Comparison of ENCODE assay signal across 8 cellular contexts in the genomic region with DNA sequence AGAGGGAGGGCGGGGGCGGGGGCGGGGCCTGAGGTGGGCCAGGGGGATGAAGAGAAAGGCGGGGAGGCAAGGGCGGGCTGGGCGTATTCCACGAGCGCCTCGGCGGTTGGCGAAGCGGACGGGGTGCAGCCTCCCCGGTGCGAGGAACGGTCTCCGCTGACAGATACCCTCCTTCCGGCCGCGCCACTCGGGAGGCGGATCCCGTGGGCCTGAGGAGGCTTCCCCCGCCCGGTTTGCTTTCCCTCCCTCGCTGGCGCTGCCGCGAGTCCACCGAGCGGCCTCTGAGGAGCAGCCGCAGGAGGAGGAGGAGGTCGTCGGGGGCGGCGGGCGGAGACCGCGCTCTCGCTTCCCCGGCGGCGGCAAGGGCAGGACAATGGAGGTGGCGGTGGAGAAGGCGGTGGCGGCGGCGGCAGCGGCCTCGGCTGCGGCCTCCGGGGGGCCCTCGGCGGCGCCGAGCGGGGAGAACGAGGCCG. TPM values are rescaled to one million over a fixed set of nuclear protein-coding genes. Genes with fewer than 3 reads are reported as not detected.
A peak's percentile ranks its signal among the peaks of the same experiment; 100 is the strongest.
DNase-seq lines count a peak whose midpoint lies in the region; ATAC-seq lines count a peak whose summit lies in the region.

Gene TRIM24, plus strand, starts transcription at position 84 of the 473 bp plus-strand sequence. Its CDS starts 290 bp downstream, at position 374.

- peak; percentile 96 for DNase-seq in stimulated activated CD4-positive, alpha-beta T cell treated with anti-CD3 and anti-CD28 coated beads, Interleukin-15, amount 100 ng/mL, for 24 hours
- DNase-seq in stimulated activated CD4-positive, alpha-beta T cell treated with anti-CD3 and anti-CD28 coated beads, Interleukin-12 subunit alpha, Interleukin-12 subunit beta, amount 100 ng/mL, for 4 hours = no peak
- DNase-seq in NCI-H460 (ENCODE audit: extremely low read depth, low read depth) = no peak
- DNase-seq in stimulated activated CD8-positive, alpha-beta memory T cell treated with anti-CD3 and anti-CD28 coated beads, Interleukin-4, amount 100 ng/mL, for 24 hours (ENCODE audit: low read depth) = peak; percentile 90
- no peak for DNase-seq in stimulated activated naive CD4-positive, alpha-beta T cell (lab: John Stamatoyannopoulos, UW)

- H3K4me1 ChIP-seq in iPS-18a (ENCODE audit: control insufficient read depth, low read depth, low read length) = peaks cover 21% of the 10 kb centered on the region

- peaks cover 12% of the 10 kb centered on the region for H3K36me3 ChIP-seq in iPS-18a (ENCODE audit: control insufficient read depth, low read depth, low read length)

- no peaks in the 10 kb centered on the region for H3K27me3 ChIP-seq in iPS-18a (ENCODE audit: control insufficient read depth, insufficient read depth, low read length)

- peak within 1 kb of the TSS; percentile 70 for H3K27ac ChIP-seq in angular gyrus (ENCODE audit: low read depth, low read length)
- H3K27ac ChIP-seq in iPS-18a (ENCODE audit: low read length) = peak within 1 kb of the TSS; percentile 72

- H3K9ac ChIP-seq in iPS-18a (ENCODE audit: low read length) = peak within 1 kb of the TSS; percentile 95

- peak; percentile 67 for ATAC-seq in HG02870 (IDR thresholded peaks at IDR 0.05; ENCODE audit: unreplicated experiment)

- peak within 1 kb of the TSS; percentile 90 for H3K4me3 ChIP-seq in iPS-18a (ENCODE audit: low read length)

- H3K9me3 ChIP-seq in iPS-18a (ENCODE audit: control insufficient read depth, low read depth, low read length) = no peaks in the 10 kb centered on the region

RNA-seq across cellular contexts. Expression of gene TRIM24, which starts in this region (rescaled TPM):
- 10.6 and 12.0 TPM in 2 replicates for total RNA-seq in NCI-H460 (2014; rRNA removed; shearing (Covaris generic))
- 5.2 and 9.2 TPM in 2 replicates for polyA plus RNA-seq in NCI-H460 (2014; cell fraction: nucleus; rRNA removed)

Comparison
In these comparisons a context has a peak if more than half of its experiments do, and no peak if none do; other contexts are left out.
1. DNase-seq: peak in stimulated activated CD4-positive, alpha-beta T cell treated with anti-CD3 and anti-CD28 coated beads, Interleukin-15, amount 100 ng/mL, for 24 hours (single experiment) and stimulated activated CD8-positive, alpha-beta memory T cell treated with anti-CD3 and anti-CD28 coated beads, Interleukin-4, amount 100 ng/mL, for 24 hours (single experiment); none in stimulated activated CD4-positive, alpha-beta T cell treated with anti-CD3 and anti-CD28 coated beads, Interleukin-12 subunit alpha, Interleukin-12 subunit beta, amount 100 ng/mL, for 4 hours (single experiment), NCI-H460 (single experiment) and stimulated activated naive CD4-positive, alpha-beta T cell (0 of 6).